Comparison of ENCODE assay signal across 8 cellular contexts in the genomic region with DNA sequence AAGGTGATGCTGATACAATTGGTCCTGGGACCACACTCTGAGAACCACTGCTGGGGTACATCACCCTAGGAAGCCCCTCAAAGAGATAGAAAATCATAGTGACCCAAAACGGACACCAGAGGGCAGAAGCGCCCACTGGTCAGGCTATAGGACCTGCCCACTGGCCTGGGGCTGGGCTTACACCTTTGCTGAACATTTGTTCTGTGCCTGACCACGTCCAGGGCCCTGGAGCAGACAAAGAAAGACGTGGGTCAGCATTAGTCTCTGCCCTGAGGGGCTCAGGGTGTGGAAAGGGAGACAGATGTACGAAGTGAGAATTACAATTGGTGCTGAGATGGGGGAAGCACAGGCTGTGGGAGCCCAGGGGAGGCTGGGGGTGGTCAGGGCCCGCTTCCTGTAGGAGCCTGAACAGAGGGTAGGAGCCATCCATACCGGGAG. TPM values are rescaled to one million over a fixed set of nuclear protein-coding genes. Genes with fewer than 3 reads are reported as not detected.
A peak's percentile ranks its signal among the peaks of the same experiment; 100 is the strongest.
DNase-seq lines count a peak whose midpoint lies in the region; ATAC-seq, FAIRE-seq and TF ChIP-seq lines count a peak whose summit lies in the region.

No MANE protein-coding gene starts in this region.

- peak overlapping the region; percentile 39 for H3K4me2 ChIP-seq in GM23338

- no peaks in the 10 kb centered on the region; the same call in 1 of the 2 replicates for H3K4me1 ChIP-seq in GM23338 (ENCODE audit: insufficient read depth)
- peaks cover 3% of the 10 kb centered on the region for H3K4me1 ChIP-seq in body of pancreas
- no peaks in the 10 kb centered on the region for H3K4me1 ChIP-seq in iPS-15b (ENCODE audit: control insufficient read depth, insufficient read depth, low read length)
- no peaks in the 10 kb centered on the region for H3K4me1 ChIP-seq in small intestine (ENCODE audit: control insufficient read depth in 2 of 2, insufficient read depth in 1 of 2, low read depth in 1 of 2, low read length in 1 of 2)

- H2AFZ ChIP-seq in GM23338: peak overlapping the region; percentile 73; the same call in 1 of the 2 replicates

- peak; percentile 87 for TF ChIP-seq CTCF in CD14-positive monocyte (IDR thresholded peaks at IDR 0.05)
- TF ChIP-seq CTCF in GM23338 (conservative IDR thresholded peaks at IDR 0.05; ENCODE audit: low read depth in 2 of 2): peak; percentile 88 to 94
- peak; percentile 59 to 75 (median 69) for TF ChIP-seq CTCF in body of pancreas (IDR thresholded peaks at IDR 0.05)

- FAIRE-seq in small intestine (lab: Jason Lieb, UNC): no peak

- peak overlapping the region; percentile 17 for H3K9ac ChIP-seq in iPS-15b (ENCODE audit: low read depth, low read length)

- no peaks in the 10 kb centered on the region for H3K79me2 ChIP-seq in GM23338 (replicated peaks; ENCODE audit: insufficient read depth)

- no peaks in the 10 kb centered on the region for H3K9me2 ChIP-seq in GM23338 (ENCODE audit: insufficient read depth)

- no peak overlapping the region for H3K27ac Mint-ChIP-seq in CD14-positive monocyte
- H3K27ac Mint-ChIP-seq in GM23338: no peak overlapping the region; the same call in 1 of the 2 replicates

- H3F3A ChIP-seq in GM23338 (replicated peaks; ENCODE audit: low read depth): no peaks in the 10 kb centered on the region

- ATAC-seq in GM23338 (peak; percentile 94), body of pancreas (peak; percentile 89), GM21619 (IDR thresholded peaks at IDR 0.05; ENCODE audit: unreplicated experiment) (no peak)

- WGBS in body of pancreas, 2 donors: 20 to 30% methylated on average over 5 to 7 of the region's 7 CpGs
- 23 to 24% (median 23%) methylated on average over 7 of the region's 7 CpGs for WGBS in small intestine, 3 donors

- H3K27me3 Mint-ChIP-seq in CD14-positive monocyte (ENCODE audit: low read depth in 3 of 3) (peaks cover 4 to 11% (median 7%) of the 10 kb centered on the region in 3 donors), GM23338 (ENCODE audit: insufficient read depth, low read depth, poor library complexity) (peaks cover 7% of the 10 kb centered on the region)

- H3K36me3 Mint-ChIP-seq in CD14-positive monocyte (no peaks in the 10 kb centered on the region), GM23338 (ENCODE audit: low read depth) (peaks cover 3% of the 10 kb centered on the region; the same call in 2 of the 3 replicates)

- H3K4me3 Mint-ChIP-seq in CD14-positive monocyte (no peak overlapping the region), GM23338 (no peak overlapping the region; the same call in 2 of the 3 replicates)

- intact Hi-C loops in CD14-positive monocyte (cut with micrococcal nuclease) (no loop called here), body of pancreas (cut with DNase I) (no loop called here), posterior vena cava (cut with DNase I) (loop anchor here (2.0 to 5.0 kb wide), 3 partner anchors 17 to 250 kb away; no protein-coding TSS in a partner anchor)

- H3K27me3 ChIP-seq in GM23338 (ENCODE audit: insufficient read depth) (no peaks in the 10 kb centered on the region), body of pancreas (no peaks in the 10 kb centered on the region), iPS-15b (ENCODE audit: control insufficient read depth, insufficient read depth, low read length) (no peaks in the 10 kb centered on the region), small intestine (ENCODE audit: control insufficient read depth in 2 of 2, insufficient read depth in 2 of 2, low read length in 2 of 2) (no peaks in the 10 kb centered on the region)

- peaks cover 0 to 1% (median 0%) of the 10 kb centered on the region in 7 donors for H3K9me3 Mint-ChIP-seq in CD14-positive monocyte
- peaks cover 4% of the 10 kb centered on the region; the same call in 1 of the 3 replicates for H3K9me3 Mint-ChIP-seq in GM23338

- H3K36me3 ChIP-seq in GM23338 (ENCODE audit: insufficient read depth) (no peaks in the 10 kb centered on the region), body of pancreas (replicated peaks in 1 of 2; ENCODE audit: insufficient read depth in 1 of 2, low read depth in 2 of 2) (no peaks in the 10 kb centered on the region), iPS-15b (ENCODE audit: control insufficient read depth, insufficient read depth, low read length) (no peaks in the 10 kb centered on the region), small intestine (ENCODE audit: control insufficient read depth in 2 of 2, insufficient read depth in 2 of 2, low read length in 2 of 2) (no peaks in the 10 kb centered on the region)

- no peak for DNase-seq in CD14-positive monocyte (ENCODE audit: low spot score)
- DNase-seq in GM23338 (ENCODE audit: low spot score): peak; percentile 89
- peak; percentile 78 for DNase-seq in NCI-H748 (lab: John Stamatoyannopoulos, UW; ENCODE audit: unreplicated experiment)
- peak; percentile 60 to 78 (median 72) for DNase-seq in body of pancreas
- DNase-seq in small intestine: peak; percentile 39
- no peak for DNase-seq in posterior vena cava (ENCODE audit: low spot score)

- H3K9me3 ChIP-seq in body of pancreas: no peaks in the 10 kb centered on the region
- no peaks in the 10 kb centered on the region for H3K9me3 ChIP-seq in iPS-15b (ENCODE audit: control insufficient read depth, insufficient read depth, low read length)
- no peaks in the 10 kb centered on the region for H3K9me3 ChIP-seq in small intestine (ENCODE audit: control insufficient read depth, low read depth)

- no peaks in the 10 kb centered on the region for H3K4me1 Mint-ChIP-seq in CD14-positive monocyte
- H3K4me1 Mint-ChIP-seq in GM23338: peaks cover 9% of the 10 kb centered on the region

- H3K4me3 ChIP-seq in GM23338 (no peak overlapping the region), body of pancreas (no peak overlapping the region), iPS-15b (ENCODE audit: low read depth, low read length) (no peak overlapping the region), small intestine (ENCODE audit: low read depth in 1 of 2, low read length in 2 of 2) (no peak overlapping the region)

- TF ChIP-seq POLR2A in body of pancreas (IDR thresholded peaks at IDR 0.05): no peak

- H3K27ac ChIP-seq in GM23338 (ENCODE audit: low read depth) (no peak overlapping the region), body of pancreas (no peak overlapping the region), small intestine (ENCODE audit: low read depth in 1 of 2, low read length in 1 of 2) (no peak overlapping the region)

- no peaks in the 10 kb centered on the region for H4K20me1 ChIP-seq in GM23338 (replicated peaks; ENCODE audit: insufficient read depth)

TF ChIP-seq in GM23338, 12 proteins besides CTCF, POLR2A, EP300 and RAD21 (continues in another document):
- TF ChIP-seq, protein P1, sequence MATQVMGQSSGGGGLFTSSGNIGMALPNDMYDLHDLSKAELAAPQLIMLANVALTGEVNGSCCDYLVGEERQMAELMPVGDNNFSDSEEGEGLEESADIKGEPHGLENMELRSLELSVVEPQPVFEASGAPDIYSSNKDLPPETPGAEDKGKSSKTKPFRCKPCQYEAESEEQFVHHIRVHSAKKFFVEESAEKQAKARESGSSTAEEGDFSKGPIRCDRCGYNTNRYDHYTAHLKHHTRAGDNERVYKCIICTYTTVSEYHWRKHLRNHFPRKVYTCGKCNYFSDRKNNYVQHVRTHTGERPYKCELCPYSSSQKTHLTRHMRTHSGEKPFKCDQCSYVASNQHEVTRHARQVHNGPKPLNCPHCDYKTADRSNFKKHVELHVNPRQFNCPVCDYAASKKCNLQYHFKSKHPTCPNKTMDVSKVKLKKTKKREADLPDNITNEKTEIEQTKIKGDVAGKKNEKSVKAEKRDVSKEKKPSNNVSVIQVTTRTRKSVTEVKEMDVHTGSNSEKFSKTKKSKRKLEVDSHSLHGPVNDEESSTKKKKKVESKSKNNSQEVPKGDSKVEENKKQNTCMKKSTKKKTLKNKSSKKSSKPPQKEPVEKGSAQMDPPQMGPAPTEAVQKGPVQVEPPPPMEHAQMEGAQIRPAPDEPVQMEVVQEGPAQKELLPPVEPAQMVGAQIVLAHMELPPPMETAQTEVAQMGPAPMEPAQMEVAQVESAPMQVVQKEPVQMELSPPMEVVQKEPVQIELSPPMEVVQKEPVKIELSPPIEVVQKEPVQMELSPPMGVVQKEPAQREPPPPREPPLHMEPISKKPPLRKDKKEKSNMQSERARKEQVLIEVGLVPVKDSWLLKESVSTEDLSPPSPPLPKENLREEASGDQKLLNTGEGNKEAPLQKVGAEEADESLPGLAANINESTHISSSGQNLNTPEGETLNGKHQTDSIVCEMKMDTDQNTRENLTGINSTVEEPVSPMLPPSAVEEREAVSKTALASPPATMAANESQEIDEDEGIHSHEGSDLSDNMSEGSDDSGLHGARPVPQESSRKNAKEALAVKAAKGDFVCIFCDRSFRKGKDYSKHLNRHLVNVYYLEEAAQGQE (IDR thresholded peaks at IDR 0.05; ENCODE audit: unreplicated experiment): no peak
- TF ChIP-seq NANOG (IDR thresholded peaks at IDR 0.05; ENCODE audit: borderline replicate concordance): no peak

RNA-seq across cellular contexts. Expression of a gene that starts 14.4 kb away (rescaled TPM):
- 1 to 10 TPM; 1.6 to 2.1 TPM for polyA plus RNA-seq in CD14-positive monocyte
- 1,217 and 1,375 TPM in 2 replicates for total RNA-seq in GM23338 (2014; rRNA removed; shearing (Covaris generic))
- polyA plus RNA-seq in GM23338 (2016; fragmentation: Nextera tagmentation; extraction: Ambion mirVana): 238 and 269 TPM in 2 replicates
- 100 to 1,000 TPM in 1 of 2 donors, 10 to 100 TPM in 1; 78.3 to 166 TPM for total RNA-seq in body of pancreas
- polyA plus RNA-seq in small intestine: 10 to 100 TPM in 1 of 3 donors, 1 to 10 TPM in 2; 8.1 to 58.5 (median 8.6) TPM
- 100 to 1,000 TPM; 145 to 255 TPM for total RNA-seq in posterior vena cava

RNA-seq across cellular contexts. Expression of a gene that starts 21.9 kb away (rescaled TPM):
- polyA plus RNA-seq in CD14-positive monocyte (1 to 10 TPM; 4.9 to 7.6 TPM), GM23338 (2016; fragmentation: Nextera tagmentation; extraction: Ambion mirVana) (1.6 and 1.7 TPM in 2 replicates), small intestine (1 to 10 TPM; 1.1 to 9.2 (median 3.0) TPM)
- total RNA-seq in GM23338 (2014; rRNA removed; shearing (Covaris generic)): 3.3 and 4.9 TPM in 2 replicates
- total RNA-seq in body of pancreas (10 to 100 TPM; 29.6 to 73.2 TPM), posterior vena cava (10 to 100 TPM; 30.1 to 37.5 TPM)

Comparison
In these comparisons a context has a peak if more than half of its experiments do, and no peak if none do; other contexts are left out.
1. DNase-seq: peak in GM23338 (single experiment), NCI-H748 (single experiment), body of pancreas (4 of 4) and small intestine (single experiment); none in CD14-positive monocyte (single experiment) and posterior vena cava (single experiment).
2. intact Hi-C loops: an anchor here in posterior vena cava (2.0 to 5.0 kb wide); none called in CD14-positive monocyte and body of pancreas.
3. Peak in every context shown above with its lines, with median percentiles within 50 percentile points of each other: CTCF ChIP-seq.